In genomic region chr2:241844066-241844728, GRCh38 we compare ENCODE assay signal across 9 cellular contexts. TPM values are rescaled to one million over a fixed set of nuclear protein-coding genes. Genes with fewer than 3 reads are reported as not detected.
DNase-seq lines count a peak whose midpoint lies in the region; ATAC-seq, FAIRE-seq and TF ChIP-seq lines count a peak whose summit lies in the region.
"Had no signal": no experiment of that assay in that cellular context is flagged by ENCODE, and none has a peak within 500 bp of the region (broad histone marks: within the 10 kb centered on the region; RNA-seq: fewer than 3 reads in every experiment).

No MANE protein-coding gene starts in this region.

- no peaks in the 10 kb centered on the region for H4K20me1 ChIP-seq in OCI-LY3 (ENCODE audit: insufficient read depth, low read length)

- H3K4me1 ChIP-seq in OCI-LY3 (ENCODE audit: low read length) (peaks cover 3% of the 10 kb centered on the region; the same call in 1 of the 2 replicates), upper lobe of right lung (peaks cover 13% of the 10 kb centered on the region)

- no peak overlapping the region for H3K27ac Mint-ChIP-seq in glutamatergic neuron (ENCODE audit: unreplicated experiment)

- DNase-seq in GM12891 (ENCODE audit: insufficient read length, low spot score), result peak; percentile 78
- DNase-seq in activated effector memory CD4-positive, alpha-beta T cell treated with anti-CD3 and anti-CD28 coated beads, Interleukin-2, amount 50 U/mL, for 16 hours, result peak; percentile 94
- DNase-seq in glutamatergic neuron, result peak; percentile 73
- DNase-seq in posterior vena cava (ENCODE audit: low spot score), result peak; percentile 95
- DNase-seq in upper lobe of right lung, result peak; percentile 85
- no peak for DNase-seq in globus pallidus (ENCODE audit: low spot score)

- peaks cover 9% of the 10 kb centered on the region for H3K27me3 Mint-ChIP-seq in glutamatergic neuron (ENCODE audit: unreplicated experiment)

- ATAC-seq in HG02571 (IDR thresholded peaks at IDR 0.05; ENCODE audit: unreplicated experiment), result peak; percentile 73
- peak; percentile 89 for ATAC-seq in upper lobe of right lung

- H3K9me3 Mint-ChIP-seq in glutamatergic neuron (ENCODE audit: unreplicated experiment), result peaks cover 10% of the 10 kb centered on the region

- 0 out of 2 replicates have a peak, but pooled peaks have one; percentile 18 for TF ChIP-seq POLR2A in GM12891 (IDR thresholded peaks at IDR 0.05; ENCODE audit: low read depth, low read length)

- H3K4me2 ChIP-seq in OCI-LY3 (ENCODE audit: low read length), result peak overlapping the region; percentile 77

- H3K9me3 ChIP-seq in OCI-LY3 (ENCODE audit: insufficient read depth, low read length) (no peaks in the 10 kb centered on the region), upper lobe of right lung (no peaks in the 10 kb centered on the region)

- FAIRE-seq in GM12891 (lab: Jason Lieb, UNC), result peak; percentile 93

- H3K4me3 Mint-ChIP-seq in glutamatergic neuron (ENCODE audit: unreplicated experiment), result peak overlapping the region; percentile 85

- H2AFZ ChIP-seq in OCI-LY3 (ENCODE audit: low read depth, low read length), result peak overlapping the region; percentile 70

- peak overlapping the region; percentile 75 for H3K4me3 ChIP-seq in OCI-LY3 (ENCODE audit: low read length)
- H3K4me3 ChIP-seq in upper lobe of right lung, result peak overlapping the region; percentile 42

- no peaks in the 10 kb centered on the region for H3K27me3 ChIP-seq in OCI-LY3 (ENCODE audit: low read depth, low read length)
- no peaks in the 10 kb centered on the region for H3K27me3 ChIP-seq in upper lobe of right lung

- no peaks in the 10 kb centered on the region for H3K79me2 ChIP-seq in OCI-LY3 (ENCODE audit: low read length)

- H3K36me3 Mint-ChIP-seq in glutamatergic neuron (ENCODE audit: unreplicated experiment), result peaks cover 5% of the 10 kb centered on the region

- no peaks in the 10 kb centered on the region for H3K36me3 ChIP-seq in OCI-LY3 (replicated peaks; ENCODE audit: low read depth, low read length)
- H3K36me3 ChIP-seq in upper lobe of right lung, result no peaks in the 10 kb centered on the region

- peak overlapping the region; percentile 57 for H3K9ac ChIP-seq in OCI-LY3 (ENCODE audit: low read length)

- H3K4me1 Mint-ChIP-seq in glutamatergic neuron (ENCODE audit: low read depth, unreplicated experiment), result peaks cover 1% of the 10 kb centered on the region

- TF ChIP-seq CTCF in OCI-LY3 (IDR thresholded peaks at IDR 0.05; ENCODE audit: low read depth, low read length) (no peak), glutamatergic neuron (IDR thresholded peaks at IDR 0.05; ENCODE audit: partially characterized antibody, unreplicated experiment) (no peak), upper lobe of right lung (IDR thresholded peaks at IDR 0.05) (no peak)

- intact Hi-C loops in posterior vena cava (cut with DNase I) (no loop called here), upper lobe of right lung (cut with DNase I) (no loop called here)

- no peak overlapping the region for H3K27ac ChIP-seq in OCI-LY3 (ENCODE audit: low read length)
- no peak overlapping the region for H3K27ac ChIP-seq in upper lobe of right lung

TF ChIP-seq in GM12891, 5 proteins besides CTCF, POLR2A, EP300 and RAD21:
- TF ChIP-seq PAX5 (IDR thresholded peaks at IDR 0.05; ENCODE audit: insufficient read depth, low read length, severe bottlenecking), result no peak
- TF ChIP-seq POU2F2 (IDR thresholded peaks at IDR 0.05; ENCODE audit: low read depth, low read length), result 0 out of 2 replicates have a peak, but pooled peaks have one; percentile 14
- TF ChIP-seq SPI1 (IDR thresholded peaks at IDR 0.05; ENCODE audit: low read depth, low read length), result peak; percentile 55
- TF ChIP-seq POLR2AphosphoS5 (IDR thresholded peaks at IDR 0.05; ENCODE audit: low read depth, low read length), result peak; percentile 22; the same call in 1 of the 2 replicates
- no peak for TF ChIP-seq TAF1 (IDR thresholded peaks at IDR 0.05; ENCODE audit: low read depth, low read length)

RNA-seq across cellular contexts. Expression of gene PDCD1, which starts 14.5 kb away (rescaled TPM):
- 8.4 TPM for polyA plus RNA-seq in GM12891 (2012; ENCODE audit: low read depth, missing spikeins)
- total RNA-seq in glutamatergic neuron (ENCODE audit: unreplicated experiment), result not detected
- under 1 TPM in 1 of 2 donors, not detected in 1; 0.38 TPM for total RNA-seq in posterior vena cava
- 1.8 TPM for total RNA-seq in upper lobe of right lung
- polyA plus RNA-seq: neural cell had no signal

RNA-seq across cellular contexts. Expression of gene RTP5, which starts 25.3 kb away (rescaled TPM):
- polyA plus RNA-seq in GM12891 (2012; ENCODE audit: low read depth, missing spikeins), result 0.17 TPM
- total RNA-seq in glutamatergic neuron (ENCODE audit: unreplicated experiment) (not detected), posterior vena cava (under 1 TPM in 1 of 2 donors, not detected in 1; 0.10 TPM), upper lobe of right lung (not detected)

RNA-seq across cellular contexts. Expression of gene NEU4, which starts 35.2 kb away (rescaled TPM):
- 0.69 TPM for polyA plus RNA-seq in GM12891 (2012; ENCODE audit: low read depth, missing spikeins)
- total RNA-seq in glutamatergic neuron (ENCODE audit: unreplicated experiment) (0.88 TPM), posterior vena cava (under 1 TPM in 1 of 2 donors, not detected in 1; 0.38 TPM), upper lobe of right lung (0.23 TPM)
- polyA plus RNA-seq: neural cell had no signal
